1 cellular context compared by ENCODE assay signal in genomic region chr6:56749632-56750151, GRCh38.
A peak's percentile ranks its signal among the peaks of the same experiment; 100 is the strongest.
TF ChIP-seq lines count a peak whose summit lies in the region.

No MANE protein-coding gene starts in this region.

TF ChIP-seq in HCT116, 20 proteins besides CTCF, POLR2A, EP300 and RAD21 (continued from another document):
- no peak for TF ChIP-seq ZNF274 (IDR thresholded peaks at IDR 0.05; ENCODE audit: low read depth, low read length)
- peak; percentile 73 for TF ChIP-seq SRF (IDR thresholded peaks at IDR 0.05; ENCODE audit: low read depth)
- no peak for TF ChIP-seq YY1 (IDR thresholded peaks at IDR 0.05; ENCODE audit: extremely low read depth, insufficient replicate concordance, low read depth, low read length)
- TF ChIP-seq CBX3 (IDR thresholded peaks at IDR 0.05; ENCODE audit: low read depth), result peak; percentile 80
- peak; percentile 83 for TF ChIP-seq TCF7L2 (IDR thresholded peaks at IDR 0.05; ENCODE audit: borderline replicate concordance, extremely low read depth, insufficient read depth, insufficient read length)
- peak; percentile 94 for TF ChIP-seq SP1 (IDR thresholded peaks at IDR 0.05; ENCODE audit: low read depth)
- peak; percentile 78; the same call in 1 of the 2 replicates for TF ChIP-seq SIN3A (IDR thresholded peaks at IDR 0.05; ENCODE audit: low read depth)
- peak; percentile 63 for TF ChIP-seq ATF3 (IDR thresholded peaks at IDR 0.05)
- peak; percentile 97 for TF ChIP-seq FOSL1 (IDR thresholded peaks at IDR 0.05; ENCODE audit: low read depth)
- TF ChIP-seq POLR2AphosphoS5 (IDR thresholded peaks at IDR 0.05; ENCODE audit: low read depth, low read length), result 0 out of 2 replicates have a peak, but pooled peaks have one; percentile 21
- no peak for TF ChIP-seq EZH2 (IDR thresholded peaks at IDR 0.05)
